ENCODE assay signal across 1 cellular context in genomic region chr16:28089992-28090365, GRCh38.
TF ChIP-seq lines count a peak whose summit lies in the region.

No MANE protein-coding gene starts in this region.

TF ChIP-seq in GM23338, 12 proteins besides CTCF, POLR2A, EP300 and RAD21 (continued from another document):
- no peak for TF ChIP-seq REST (IDR thresholded peaks at IDR 0.05; ENCODE audit: unreplicated experiment)
- no peak for TF ChIP-seq ZNF462 (CRISPR knock-in tag; IDR thresholded peaks at IDR 0.05)
- no peak for TF ChIP-seq JUNB (IDR thresholded peaks at IDR 0.05; ENCODE audit: unreplicated experiment)
